Comparison of ENCODE assay signal across 1 cellular context in the genomic region with DNA sequence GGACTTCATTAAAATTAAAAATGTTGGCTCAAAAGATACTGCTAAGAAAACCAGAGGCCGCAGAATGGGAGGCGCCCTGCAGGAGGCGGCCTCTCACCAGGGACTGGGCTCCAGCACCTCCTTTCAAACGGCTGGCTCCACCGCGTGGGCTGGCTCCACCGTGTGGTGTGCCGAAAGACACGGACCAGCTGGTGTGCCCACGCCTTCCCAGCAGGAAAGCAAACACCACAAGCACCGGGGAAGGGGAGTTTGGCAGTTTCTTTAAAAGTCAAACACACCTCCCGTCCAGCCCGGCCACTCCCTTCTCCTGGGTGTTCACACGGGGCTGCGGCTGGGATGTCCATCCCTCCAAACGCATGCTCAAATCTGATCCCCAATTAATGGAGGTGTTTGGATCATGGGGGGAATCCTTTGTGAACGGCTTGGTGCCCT.
A peak's percentile ranks its signal among the peaks of the same experiment; 100 is the strongest.
TF ChIP-seq lines count a peak whose summit lies in the region.

No MANE protein-coding gene starts in this region.

TF ChIP-seq in HEK293, 187 proteins besides CTCF, POLR2A, EP300 and RAD21 (continued from another document and continues in another):
- TF ChIP-seq, protein P1, sequence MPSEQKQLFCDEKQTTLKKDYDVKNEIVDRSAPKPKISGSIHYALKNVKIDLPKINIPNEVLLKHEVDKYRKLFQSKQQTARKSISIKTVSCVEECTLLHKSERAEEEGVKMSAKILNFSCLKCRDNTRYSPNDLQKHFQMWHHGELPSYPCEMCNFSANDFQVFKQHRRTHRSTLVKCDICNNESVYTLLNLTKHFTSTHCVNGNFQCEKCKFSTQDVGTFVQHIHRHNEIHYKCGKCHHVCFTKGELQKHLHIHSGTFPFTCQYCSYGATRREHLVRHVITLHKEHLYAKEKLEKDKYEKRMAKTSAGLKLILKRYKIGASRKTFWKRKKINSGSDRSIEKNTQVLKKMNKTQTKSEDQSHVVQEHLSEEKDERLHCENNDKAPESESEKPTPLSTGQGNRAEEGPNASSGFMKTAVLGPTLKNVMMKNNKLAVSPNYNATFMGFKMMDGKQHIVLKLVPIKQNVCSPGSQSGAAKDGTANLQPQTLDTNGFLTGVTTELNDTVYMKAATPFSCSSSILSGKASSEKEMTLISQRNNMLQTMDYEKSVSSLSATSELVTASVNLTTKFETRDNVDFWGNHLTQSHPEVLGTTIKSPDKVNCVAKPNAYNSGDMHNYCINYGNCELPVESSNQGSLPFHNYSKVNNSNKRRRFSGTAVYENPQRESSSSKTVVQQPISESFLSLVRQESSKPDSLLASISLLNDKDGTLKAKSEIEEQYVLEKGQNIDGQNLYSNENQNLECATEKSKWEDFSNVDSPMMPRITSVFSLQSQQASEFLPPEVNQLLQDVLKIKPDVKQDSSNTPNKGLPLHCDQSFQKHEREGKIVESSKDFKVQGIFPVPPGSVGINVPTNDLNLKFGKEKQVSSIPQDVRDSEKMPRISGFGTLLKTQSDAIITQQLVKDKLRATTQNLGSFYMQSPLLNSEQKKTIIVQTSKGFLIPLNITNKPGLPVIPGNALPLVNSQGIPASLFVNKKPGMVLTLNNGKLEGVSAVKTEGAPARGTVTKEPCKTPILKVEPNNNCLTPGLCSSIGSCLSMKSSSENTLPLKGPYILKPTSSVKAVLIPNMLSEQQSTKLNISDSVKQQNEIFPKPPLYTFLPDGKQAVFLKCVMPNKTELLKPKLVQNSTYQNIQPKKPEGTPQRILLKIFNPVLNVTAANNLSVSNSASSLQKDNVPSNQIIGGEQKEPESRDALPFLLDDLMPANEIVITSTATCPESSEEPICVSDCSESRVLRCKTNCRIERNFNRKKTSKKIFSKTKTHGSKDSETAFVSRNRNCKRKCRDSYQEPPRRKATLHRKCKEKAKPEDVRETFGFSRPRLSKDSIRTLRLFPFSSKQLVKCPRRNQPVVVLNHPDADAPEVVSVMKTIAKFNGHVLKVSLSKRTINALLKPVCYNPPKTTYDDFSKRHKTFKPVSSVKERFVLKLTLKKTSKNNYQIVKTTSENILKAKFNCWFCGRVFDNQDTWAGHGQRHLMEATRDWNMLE (tag by site-specific recombination; conservative IDR thresholded peaks at IDR 0.05; ENCODE audit: low read depth) = no peak
- TF ChIP-seq ZNF223 (tag by site-specific recombination; IDR thresholded peaks at IDR 0.05) (no peak), ZNF10 (tag by site-specific recombination; IDR thresholded peaks at IDR 0.05) (no peak), ZNF16 (tag by site-specific recombination; IDR thresholded peaks at IDR 0.05; ENCODE audit: low read depth) (no peak), ZNF146 (tag by site-specific recombination; IDR thresholded peaks at IDR 0.05) (no peak), MZF1 (tag by site-specific recombination; IDR thresholded peaks at IDR 0.05; ENCODE audit: borderline replicate concordance) (peak; percentile 41; the same call in 1 of the 2 replicates), MEIS1 (CRISPR knock-in tag; IDR thresholded peaks at IDR 0.05; ENCODE audit: borderline replicate concordance) (no peak), YY2 (tag by site-specific recombination; IDR thresholded peaks at IDR 0.05) (no peak), ZNF140 (tag by site-specific recombination; IDR thresholded peaks at IDR 0.05) (no peak), YY1 (tag by site-specific recombination; IDR thresholded peaks at IDR 0.05) (no peak), ZNF621 (tag by site-specific recombination; IDR thresholded peaks at IDR 0.05) (no peak), ZNF654 (tag by site-specific recombination; IDR thresholded peaks at IDR 0.05; ENCODE audit: low read depth) (peak; percentile 48), PRDM4 (tag by site-specific recombination; IDR thresholded peaks at IDR 0.05) (peak; percentile 72), ZNF776 (tag by site-specific recombination; IDR thresholded peaks at IDR 0.05; ENCODE audit: borderline replicate concordance) (no peak), ZNF114 (tag by site-specific recombination; IDR thresholded peaks at IDR 0.05) (no peak), ZNF366 (tag by site-specific recombination; conservative IDR thresholded peaks at IDR 0.05) (no peak), KLF16 (tag by site-specific recombination; IDR thresholded peaks at IDR 0.05) (peak; percentile 62; the same call in 1 of the 2 replicates), SP7 (tag by site-specific recombination; IDR thresholded peaks at IDR 0.05) (0 out of 2 replicates have a peak, but pooled peaks have one; percentile 44), SALL2 (tag by site-specific recombination; IDR thresholded peaks at IDR 0.05; ENCODE audit: borderline replicate concordance) (no peak), ZFP41 (tag by site-specific recombination; IDR thresholded peaks at IDR 0.05; ENCODE audit: borderline replicate concordance) (no peak), ZNF280C (tag by site-specific recombination; IDR thresholded peaks at IDR 0.05) (no peak), PRDM6 (tag by site-specific recombination; IDR thresholded peaks at IDR 0.05) (no peak), BCL11A (tag by site-specific recombination; IDR thresholded peaks at IDR 0.05; ENCODE audit: low read depth) (no peak), ZNF311 (tag by site-specific recombination; IDR thresholded peaks at IDR 0.05; ENCODE audit: borderline replicate concordance) (no peak), ZNF19 (tag by site-specific recombination; IDR thresholded peaks at IDR 0.05; ENCODE audit: low read depth) (no peak), EGR2 (tag by site-specific recombination; IDR thresholded peaks at IDR 0.05; ENCODE audit: low read depth) (peak; percentile 96), ZSCAN23 (tag by site-specific recombination; IDR thresholded peaks at IDR 0.05) (no peak), ZNF548 (tag by site-specific recombination; IDR thresholded peaks at IDR 0.05) (no peak), ZNF37A (tag by site-specific recombination; IDR thresholded peaks at IDR 0.05) (no peak), KLF10 (tag by site-specific recombination; IDR thresholded peaks at IDR 0.05) (peak; percentile 31; the same call in 1 of the 2 replicates)
- TF ChIP-seq, protein P2, sequence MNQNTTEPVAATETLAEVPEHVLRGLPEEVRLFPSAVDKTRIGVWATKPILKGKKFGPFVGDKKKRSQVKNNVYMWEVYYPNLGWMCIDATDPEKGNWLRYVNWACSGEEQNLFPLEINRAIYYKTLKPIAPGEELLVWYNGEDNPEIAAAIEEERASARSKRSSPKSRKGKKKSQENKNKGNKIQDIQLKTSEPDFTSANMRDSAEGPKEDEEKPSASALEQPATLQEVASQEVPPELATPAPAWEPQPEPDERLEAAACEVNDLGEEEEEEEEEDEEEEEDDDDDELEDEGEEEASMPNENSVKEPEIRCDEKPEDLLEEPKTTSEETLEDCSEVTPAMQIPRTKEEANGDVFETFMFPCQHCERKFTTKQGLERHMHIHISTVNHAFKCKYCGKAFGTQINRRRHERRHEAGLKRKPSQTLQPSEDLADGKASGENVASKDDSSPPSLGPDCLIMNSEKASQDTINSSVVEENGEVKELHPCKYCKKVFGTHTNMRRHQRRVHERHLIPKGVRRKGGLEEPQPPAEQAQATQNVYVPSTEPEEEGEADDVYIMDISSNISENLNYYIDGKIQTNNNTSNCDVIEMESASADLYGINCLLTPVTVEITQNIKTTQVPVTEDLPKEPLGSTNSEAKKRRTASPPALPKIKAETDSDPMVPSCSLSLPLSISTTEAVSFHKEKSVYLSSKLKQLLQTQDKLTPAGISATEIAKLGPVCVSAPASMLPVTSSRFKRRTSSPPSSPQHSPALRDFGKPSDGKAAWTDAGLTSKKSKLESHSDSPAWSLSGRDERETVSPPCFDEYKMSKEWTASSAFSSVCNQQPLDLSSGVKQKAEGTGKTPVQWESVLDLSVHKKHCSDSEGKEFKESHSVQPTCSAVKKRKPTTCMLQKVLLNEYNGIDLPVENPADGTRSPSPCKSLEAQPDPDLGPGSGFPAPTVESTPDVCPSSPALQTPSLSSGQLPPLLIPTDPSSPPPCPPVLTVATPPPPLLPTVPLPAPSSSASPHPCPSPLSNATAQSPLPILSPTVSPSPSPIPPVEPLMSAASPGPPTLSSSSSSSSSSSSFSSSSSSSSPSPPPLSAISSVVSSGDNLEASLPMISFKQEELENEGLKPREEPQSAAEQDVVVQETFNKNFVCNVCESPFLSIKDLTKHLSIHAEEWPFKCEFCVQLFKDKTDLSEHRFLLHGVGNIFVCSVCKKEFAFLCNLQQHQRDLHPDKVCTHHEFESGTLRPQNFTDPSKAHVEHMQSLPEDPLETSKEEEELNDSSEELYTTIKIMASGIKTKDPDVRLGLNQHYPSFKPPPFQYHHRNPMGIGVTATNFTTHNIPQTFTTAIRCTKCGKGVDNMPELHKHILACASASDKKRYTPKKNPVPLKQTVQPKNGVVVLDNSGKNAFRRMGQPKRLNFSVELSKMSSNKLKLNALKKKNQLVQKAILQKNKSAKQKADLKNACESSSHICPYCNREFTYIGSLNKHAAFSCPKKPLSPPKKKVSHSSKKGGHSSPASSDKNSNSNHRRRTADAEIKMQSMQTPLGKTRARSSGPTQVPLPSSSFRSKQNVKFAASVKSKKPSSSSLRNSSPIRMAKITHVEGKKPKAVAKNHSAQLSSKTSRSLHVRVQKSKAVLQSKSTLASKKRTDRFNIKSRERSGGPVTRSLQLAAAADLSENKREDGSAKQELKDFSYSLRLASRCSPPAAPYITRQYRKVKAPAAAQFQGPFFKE (tag by site-specific recombination; IDR thresholded peaks at IDR 0.05; ENCODE audit: borderline replicate concordance) = no peak
- TF ChIP-seq, protein P3, sequence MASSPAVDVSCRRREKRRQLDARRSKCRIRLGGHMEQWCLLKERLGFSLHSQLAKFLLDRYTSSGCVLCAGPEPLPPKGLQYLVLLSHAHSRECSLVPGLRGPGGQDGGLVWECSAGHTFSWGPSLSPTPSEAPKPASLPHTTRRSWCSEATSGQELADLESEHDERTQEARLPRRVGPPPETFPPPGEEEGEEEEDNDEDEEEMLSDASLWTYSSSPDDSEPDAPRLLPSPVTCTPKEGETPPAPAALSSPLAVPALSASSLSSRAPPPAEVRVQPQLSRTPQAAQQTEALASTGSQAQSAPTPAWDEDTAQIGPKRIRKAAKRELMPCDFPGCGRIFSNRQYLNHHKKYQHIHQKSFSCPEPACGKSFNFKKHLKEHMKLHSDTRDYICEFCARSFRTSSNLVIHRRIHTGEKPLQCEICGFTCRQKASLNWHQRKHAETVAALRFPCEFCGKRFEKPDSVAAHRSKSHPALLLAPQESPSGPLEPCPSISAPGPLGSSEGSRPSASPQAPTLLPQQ (tag by site-specific recombination; IDR thresholded peaks at IDR 0.05) = peak; percentile 34; the same call in 1 of the 2 replicates
- TF ChIP-seq, protein P4, sequence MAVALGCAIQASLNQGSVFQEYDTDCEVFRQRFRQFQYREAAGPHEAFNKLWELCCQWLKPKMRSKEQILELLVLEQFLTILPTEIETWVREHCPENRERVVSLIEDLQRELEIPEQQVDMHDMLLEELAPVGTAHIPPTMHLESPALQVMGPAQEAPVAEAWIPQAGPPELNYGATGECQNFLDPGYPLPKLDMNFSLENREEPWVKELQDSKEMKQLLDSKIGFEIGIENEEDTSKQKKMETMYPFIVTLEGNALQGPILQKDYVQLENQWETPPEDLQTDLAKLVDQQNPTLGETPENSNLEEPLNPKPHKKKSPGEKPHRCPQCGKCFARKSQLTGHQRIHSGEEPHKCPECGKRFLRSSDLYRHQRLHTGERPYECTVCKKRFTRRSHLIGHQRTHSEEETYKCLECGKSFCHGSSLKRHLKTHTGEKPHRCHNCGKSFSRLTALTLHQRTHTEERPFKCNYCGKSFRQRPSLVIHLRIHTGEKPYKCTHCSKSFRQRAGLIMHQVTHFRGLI (tag by site-specific recombination; IDR thresholded peaks at IDR 0.05) = peak; percentile 24; the same call in 1 of the 2 replicates
